Comparison of ENCODE assay signal across 1 cellular context in genomic region chr13:99995104-99995502, GRCh38.
TF ChIP-seq lines count a peak whose summit lies in the region.

No MANE protein-coding gene starts in this region.

TF ChIP-seq in WTC11, 78 proteins besides CTCF, POLR2A, EP300 and RAD21 (continued from another document):
- TF ChIP-seq ERG (CRISPR knock-in tag; IDR thresholded peaks at IDR 0.05): no peak
TF ChIP-seq in WTC11: peak in this region for 0.
